In genomic region chr9:87105-87504, GRCh38 we compare ENCODE assay signal across 4 cellular contexts. TPM values are rescaled to one million over a fixed set of nuclear protein-coding genes. Genes with fewer than 3 reads are reported as not detected.
"Had no signal": no experiment of that assay in that cellular context is flagged by ENCODE, and none has a peak within 500 bp of the region (broad histone marks: within the 10 kb centered on the region; RNA-seq: fewer than 3 reads in every experiment).

No MANE protein-coding gene starts in this region.

RNA-seq across cellular contexts. Expression of gene FOXD4, which starts 31.1 kb away (rescaled TPM):
- total RNA-seq: activated CD4-positive, alpha-beta memory T cell treated with anti-CD3 and anti-CD28 coated beads for 36 hours; activated CD4-positive, alpha-beta T cell treated with anti-CD3 and anti-CD28 coated beads, Interleukin-2, amount 10 ng/mL, durations not matched to agents 24 days and 14 days; activated CD8-positive, alpha-beta T cell treated with anti-CD3 and anti-CD28 coated beads for 36 hours; T-helper 17 cell had no signal
